In genomic region chr20:63273635-63274380, GRCh38 we compare ENCODE assay signal across 8 cellular contexts. TPM values are rescaled to one million over a fixed set of nuclear protein-coding genes. Genes with fewer than 3 reads are reported as not detected.
DNase-seq lines count a peak whose midpoint lies in the region; ATAC-seq and TF ChIP-seq lines count a peak whose summit lies in the region.

No MANE protein-coding gene starts in this region.

- POLR2A ChIA-PET in activated CD4-positive, alpha-beta memory T cell treated with anti-CD3 and anti-CD28 coated beads, Interleukin-2, amount 10 ng/mL, durations not matched to agents 7 days and 5 days (lab: Charles Lee), result interaction anchor here (0.6 to 1.6 kb wide), 3 partner anchors 18 to 478 kb away, joined by 3 to 5 read pairs (median 4); partner anchors contain the start of gene MRGBP

- H3K27me3 ChIP-seq in left ventricle myocardium inferior (ENCODE audit: low read depth) (peaks cover under 1% of the 10 kb centered on the region), iPS DF 6.9 (ENCODE audit: control insufficient read depth, insufficient read depth, low read length) (no peaks in the 10 kb centered on the region)

- H3K36me3 Mint-ChIP-seq in activated CD4-positive, alpha-beta memory T cell treated with anti-CD3 and anti-CD28 coated beads, Interleukin-2, amount 10 ng/mL, durations not matched to agents 7 days and 5 days (ENCODE audit: low read depth), result peaks cover 8% of the 10 kb centered on the region
- H3K36me3 Mint-ChIP-seq in stimulated activated naive B cell treated with anti-CD40 and anti-IgM and Interleukin-4, amounts not matched to agents 10 μg/mL and 1 μg/mL and 100 μg/mL, for 72 hours, result peaks cover 16 to 18% of the 10 kb centered on the region in 2 donors

- ATAC-seq in left ventricle myocardium superior (no peak), GM21529 (IDR thresholded peaks at IDR 0.05; ENCODE audit: unreplicated experiment) (no peak), HG03439 (IDR thresholded peaks at IDR 0.05; ENCODE audit: unreplicated experiment) (no peak)
- no peak for ATAC-seq in stimulated activated naive B cell treated with anti-CD40 and anti-IgM and Interleukin-4, amounts not matched to agents 10 μg/mL and 1 μg/mL and 100 μg/mL, for 72 hours (replicated peaks)

- WGBS in iPS DF 6.9 (ENCODE audit: insufficient coverage, insufficient read length), result no CpG with 5 or more reads among the region's 20 CpGs

- peak overlapping the region; percentile 82 for H3K27ac Mint-ChIP-seq in activated CD4-positive, alpha-beta memory T cell treated with anti-CD3 and anti-CD28 coated beads, Interleukin-2, amount 10 ng/mL, durations not matched to agents 7 days and 5 days
- peak overlapping the region; percentile 96 for H3K27ac Mint-ChIP-seq in stimulated activated naive B cell treated with anti-CD40 and anti-IgM and Interleukin-4, amounts not matched to agents 10 μg/mL and 1 μg/mL and 100 μg/mL, for 72 hours

- H3K4me1 ChIP-seq in left ventricle myocardium inferior (peaks cover 41% of the 10 kb centered on the region), iPS DF 6.9 (ENCODE audit: control insufficient read depth, insufficient read depth, low read length) (0 out of 2 replicates have a peak, but pooled peaks cover 1% of the 10 kb centered on the region)

- H3K27me3 Mint-ChIP-seq in activated CD4-positive, alpha-beta memory T cell treated with anti-CD3 and anti-CD28 coated beads, Interleukin-2, amount 10 ng/mL, durations not matched to agents 7 days and 5 days, result no peaks in the 10 kb centered on the region
- no peaks in the 10 kb centered on the region for H3K27me3 Mint-ChIP-seq in stimulated activated naive B cell treated with anti-CD40 and anti-IgM and Interleukin-4, amounts not matched to agents 10 μg/mL and 1 μg/mL and 100 μg/mL, for 72 hours

- peaks cover 26% of the 10 kb centered on the region for H3K4me1 Mint-ChIP-seq in activated CD4-positive, alpha-beta memory T cell treated with anti-CD3 and anti-CD28 coated beads, Interleukin-2, amount 10 ng/mL, durations not matched to agents 7 days and 5 days
- H3K4me1 Mint-ChIP-seq in stimulated activated naive B cell treated with anti-CD40 and anti-IgM and Interleukin-4, amounts not matched to agents 10 μg/mL and 1 μg/mL and 100 μg/mL, for 72 hours, result peaks cover 18 to 38% of the 10 kb centered on the region in 2 donors

- no peak for TF ChIP-seq CTCF in left ventricle myocardium inferior (IDR thresholded peaks at IDR 0.05; ENCODE audit: borderline replicate concordance)

- no peaks in the 10 kb centered on the region for H3K9me3 Mint-ChIP-seq in activated CD4-positive, alpha-beta memory T cell treated with anti-CD3 and anti-CD28 coated beads, Interleukin-2, amount 10 ng/mL, durations not matched to agents 7 days and 5 days
- H3K9me3 Mint-ChIP-seq in stimulated activated naive B cell treated with anti-CD40 and anti-IgM and Interleukin-4, amounts not matched to agents 10 μg/mL and 1 μg/mL and 100 μg/mL, for 72 hours, result no peaks in the 10 kb centered on the region

- intact Hi-C loops in left ventricle myocardium inferior (cut with micrococcal nuclease) (no loop called here), left ventricle myocardium superior (cut with micrococcal nuclease) (no loop called here)

- H3K9me3 ChIP-seq in left ventricle myocardium inferior (replicated peaks), result no peaks in the 10 kb centered on the region
- no peaks in the 10 kb centered on the region for H3K9me3 ChIP-seq in iPS DF 6.9 (ENCODE audit: control insufficient read depth, insufficient read depth, low read length)

- peaks cover 30% of the 10 kb centered on the region for H3K36me3 ChIP-seq in left ventricle myocardium inferior
- H3K36me3 ChIP-seq in iPS DF 6.9 (ENCODE audit: control insufficient read depth, insufficient read depth, low read length), result peaks cover 19% of the 10 kb centered on the region

- CTCF ChIA-PET in activated CD4-positive, alpha-beta memory T cell treated with anti-CD3 and anti-CD28 coated beads, Interleukin-2, amount 10 ng/mL, durations not matched to agents 7 days and 5 days (lab: Charles Lee), result no interaction called here

- DNase-seq in left ventricle myocardium inferior (no peak), left ventricle myocardium superior (no peak), iPS DF 6.9 (ENCODE audit: low read depth, low spot score) (no peak)
- no peak for DNase-seq in activated CD4-positive, alpha-beta memory T cell treated with anti-CD3 and anti-CD28 coated beads, Interleukin-2, amount 10 ng/mL, durations not matched to agents 7 days and 5 days
- no peak for DNase-seq in stimulated activated naive B cell treated with anti-CD40 and anti-IgM and Interleukin-4, amounts not matched to agents 10 μg/mL and 1 μg/mL and 100 μg/mL, for 72 hours
- no peak for DNase-seq in stimulated activated CD4-positive, alpha-beta T cell treated with anti-CD3 and anti-CD28 coated beads, Interleukin-1b, Interleukin-23, amount 100 ng/mL, for 48 hours

- H3K27ac ChIP-seq in left ventricle myocardium inferior (replicated peaks), result no peak overlapping the region
- no peak overlapping the region for H3K27ac ChIP-seq in iPS DF 6.9 (ENCODE audit: low read length)

- peak overlapping the region; percentile 91 for H3K4me3 Mint-ChIP-seq in activated CD4-positive, alpha-beta memory T cell treated with anti-CD3 and anti-CD28 coated beads, Interleukin-2, amount 10 ng/mL, durations not matched to agents 7 days and 5 days
- H3K4me3 Mint-ChIP-seq in stimulated activated naive B cell treated with anti-CD40 and anti-IgM and Interleukin-4, amounts not matched to agents 10 μg/mL and 1 μg/mL and 100 μg/mL, for 72 hours, result peak overlapping the region; percentile 90 to 96

- H3K4me3 ChIP-seq in left ventricle myocardium inferior (peak overlapping the region; percentile 98), iPS DF 6.9 (ENCODE audit: low read length) (peak overlapping the region; percentile 82; the same call in 1 of the 2 replicates)

RNA-seq across cellular contexts. Expression of gene ARFGAP1, which starts 1.2 kb away (rescaled TPM):
- total RNA-seq in left ventricle myocardium inferior, result 33.4 TPM
- 30.9 TPM for total RNA-seq in left ventricle myocardium superior
- 10 to 100 TPM; 80.1 to 82.0 TPM for total RNA-seq in activated CD4-positive, alpha-beta memory T cell treated with anti-CD3 and anti-CD28 coated beads, Interleukin-2, amount 10 ng/mL, durations not matched to agents 7 days and 5 days

RNA-seq across cellular contexts. Expression of gene COL20A1, which starts 19.2 kb away (rescaled TPM):
- total RNA-seq in left ventricle myocardium inferior (not detected), left ventricle myocardium superior (not detected)
- total RNA-seq in activated CD4-positive, alpha-beta memory T cell treated with anti-CD3 and anti-CD28 coated beads, Interleukin-2, amount 10 ng/mL, durations not matched to agents 7 days and 5 days, result not detected

RNA-seq across cellular contexts. Expression of gene NKAIN4, which starts 19.5 kb away (rescaled TPM):
- total RNA-seq in left ventricle myocardium inferior (not detected), left ventricle myocardium superior (not detected)
- not detected for total RNA-seq in activated CD4-positive, alpha-beta memory T cell treated with anti-CD3 and anti-CD28 coated beads, Interleukin-2, amount 10 ng/mL, durations not matched to agents 7 days and 5 days

RNA-seq across cellular contexts. Expression of gene BIRC7, which starts 38.1 kb away (rescaled TPM):
- total RNA-seq in left ventricle myocardium inferior, result 0.27 TPM
- not detected for total RNA-seq in left ventricle myocardium superior
- not detected for total RNA-seq in activated CD4-positive, alpha-beta memory T cell treated with anti-CD3 and anti-CD28 coated beads, Interleukin-2, amount 10 ng/mL, durations not matched to agents 7 days and 5 days

RNA-seq across cellular contexts. Expression of gene YTHDF1, which starts 57.9 kb away (rescaled TPM):
- total RNA-seq in left ventricle myocardium inferior, result 22.2 TPM
- 24.3 TPM for total RNA-seq in left ventricle myocardium superior
- 10 to 100 TPM; 36.1 to 36.8 TPM for total RNA-seq in activated CD4-positive, alpha-beta memory T cell treated with anti-CD3 and anti-CD28 coated beads, Interleukin-2, amount 10 ng/mL, durations not matched to agents 7 days and 5 days
